In genomic region chr1:108467155-108467554, GRCh38 we compare ENCODE assay signal across 14 cellular contexts. TPM values are rescaled to one million over a fixed set of nuclear protein-coding genes. Genes with fewer than 3 reads are reported as not detected.
DNase-seq lines count a peak whose midpoint lies in the region; ATAC-seq and TF ChIP-seq lines count a peak whose summit lies in the region.
"Not testable (repeated sequence)": the region's sequence is repeated elsewhere in the genome, so short reads cannot be mapped to it uniquely, and the experiment has no call there.
"Had no signal": no experiment of that assay in that cellular context is flagged by ENCODE, and none has a peak within 500 bp of the region (broad histone marks: within the 10 kb centered on the region; RNA-seq: fewer than 3 reads in every experiment).

No MANE protein-coding gene starts in this region.

- peak; percentile 23 for DNase-seq in colonic mucosa
- peak in 1 of 2 donors; percentile 25 for DNase-seq in left colon
- peak in 1 of 3 donors; percentile 24 for DNase-seq in mucosa of descending colon
- DNase-seq in mucosa of gallbladder (ENCODE audit: low spot score): peak; percentile 11

- not testable (repeated sequence) for H3K27me3 ChIP-seq in colonic mucosa

- intact Hi-C loops in colonic mucosa (cut with DNase I); left colon (cut with DNase I, micrococcal nuclease); mucosa of descending colon (cut with DNase I, micrococcal nuclease): not testable (repeated sequence)

- H3K4me3 ChIP-seq in colonic mucosa, mucosa of descending colon: not testable (repeated sequence)

- H3K36me3 ChIP-seq in colonic mucosa; mucosa of descending colon (ENCODE audit: low read depth): not testable (repeated sequence)

- ATAC-seq in left colon (peak; percentile 83), mucosa of descending colon (peak; percentile 81)

- H3K4me1 ChIP-seq in colonic mucosa; mucosa of descending colon (ENCODE audit: low read depth): not testable (repeated sequence)

- not testable (repeated sequence) for H3K9ac ChIP-seq in colonic mucosa (ENCODE audit: low read depth in 2 of 2, low read length in 2 of 2)

- not testable (repeated sequence) for H3K9me3 ChIP-seq in colonic mucosa, mucosa of descending colon

- H3K27ac ChIP-seq in colonic mucosa: not testable (repeated sequence)

- TF ChIP-seq CTCF in colonic mucosa (IDR thresholded peaks at IDR 0.05); mucosa of descending colon (IDR thresholded peaks at IDR 0.05): not testable (repeated sequence)

RNA-seq across cellular contexts. Expression of gene NBPF6, which starts 17.0 kb away (rescaled TPM):
- total RNA-seq in colonic mucosa (under 1 TPM in 1 of 2 donors, not detected in 1; 0.86 TPM), left colon (under 1 TPM; 0.34 to 0.89 TPM), mucosa of descending colon (not detected), mucosa of gallbladder (not detected)
- total RNA-seq: A172; A673; B cell; Calu3; CD4-positive, alpha-beta memory T cell; CD4-positive, alpha-beta T cell; CD4-positive, CD25-positive, alpha-beta regulatory T cell; CD8-positive, alpha-beta memory T cell; CD8-positive, alpha-beta T cell; Daoy had no signal
